Comparison of ENCODE assay signal across 1 cellular context in the genomic region with DNA sequence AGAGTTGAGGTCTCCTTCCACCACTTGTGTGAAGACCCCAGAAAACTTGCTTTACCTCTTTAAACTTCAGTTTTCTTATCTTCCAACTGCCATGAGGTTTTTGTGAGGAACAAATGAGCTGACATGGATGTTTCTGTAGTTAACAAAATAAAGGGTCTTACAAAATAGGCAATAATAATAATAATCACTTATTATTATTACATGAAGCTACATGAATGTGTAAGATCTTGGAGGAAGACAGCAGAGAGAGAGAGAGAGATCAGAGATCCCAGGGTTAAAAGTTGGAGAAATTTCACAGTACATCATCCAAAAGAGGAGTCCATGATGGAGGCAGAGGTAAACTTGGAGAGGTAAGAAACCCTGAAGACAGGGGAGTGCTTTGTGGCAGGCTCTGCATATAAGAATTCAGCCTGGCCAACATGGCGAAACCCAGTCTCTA.
TF ChIP-seq lines count a peak whose summit lies in the region.

No MANE protein-coding gene starts in this region.

TF ChIP-seq in SK-N-SH treated with all-trans-retinoic acid at 6 μM for 48 hours, 23 proteins besides CTCF, POLR2A, EP300 and RAD21 (continued from another document):
- TF ChIP-seq POU6F1 (CRISPR knock-in tag; IDR thresholded peaks at IDR 0.05; ENCODE audit: borderline replicate concordance, low read depth) (no peak), ZNF8 (CRISPR knock-in tag; IDR thresholded peaks at IDR 0.05) (no peak), ZFP3 (CRISPR knock-in tag; IDR thresholded peaks at IDR 0.05) (no peak)
